Comparison of ENCODE assay signal across 14 cellular contexts in genomic region chr10:97761331-97761865, GRCh38. TPM values are rescaled to one million over a fixed set of nuclear protein-coding genes. Genes with fewer than 3 reads are reported as not detected.
"Had no signal": no experiment of that assay in that cellular context is flagged by ENCODE, and none has a peak within 500 bp of the region (broad histone marks: within the 10 kb centered on the region; RNA-seq: fewer than 3 reads in every experiment).

No MANE protein-coding gene starts in this region.

- H3K27ac Mint-ChIP-seq: activated T-helper 17 cell treated with anti-CD3 and anti-CD28 coated beads, Interleukin-2, amount 50 U/mL, for 72 hours; stimulated activated effector memory CD8-positive, alpha-beta T cell treated with anti-CD3 and anti-CD28 coated beads, Interleukin-12 subunit alpha, Interleukin-12 subunit beta, amount 100 ng/mL, for 72 hours had no signal

- DNase-seq: activated CD4-positive, alpha-beta T cell treated with anti-CD3 and anti-CD28 coated beads, Interleukin-2, amount 50 U/mL, for 4 hours; activated CD4-positive, CD25-positive, alpha-beta regulatory T cell treated with anti-CD3 and anti-CD28 coated beads, Interleukin-2, amount 50 U/mL, for 72 hours; activated naive CD4-positive, alpha-beta T cell treated with Interleukin-2 at 50 U/mL for 16 hours; central memory CD4-positive, alpha-beta T cell; mesendoderm; ovary; T-helper 1 cell; uterus had no signal

- H2AFZ ChIP-seq: neural progenitor cell had no signal

- H3K9ac ChIP-seq: neural progenitor cell had no signal

- H3K36me3 ChIP-seq: neural progenitor cell, ovary, uterus had no signal

- H3K4me2 ChIP-seq: neural progenitor cell had no signal

- H3K4me1 ChIP-seq: uterus had no signal

- H3K27me3 ChIP-seq: gastroesophageal sphincter, neural progenitor cell, ovary, uterus had no signal

- H3K4me1 Mint-ChIP-seq: activated T-helper 17 cell treated with anti-CD3 and anti-CD28 coated beads, Interleukin-2, amount 50 U/mL, for 72 hours; stimulated activated effector memory CD8-positive, alpha-beta T cell treated with anti-CD3 and anti-CD28 coated beads, Interleukin-12 subunit alpha, Interleukin-12 subunit beta, amount 100 ng/mL, for 72 hours had no signal

- H3K4me3 ChIP-seq: coronary artery, gastroesophageal sphincter, neural progenitor cell, ovary, uterus had no signal

- H3K27me3 Mint-ChIP-seq: activated T-helper 17 cell treated with anti-CD3 and anti-CD28 coated beads, Interleukin-2, amount 50 U/mL, for 72 hours had no signal

- ATAC-seq: activated T-helper 17 cell treated with anti-CD3 and anti-CD28 coated beads, Interleukin-2, amount 50 U/mL, for 72 hours; gastroesophageal sphincter; SK-N-SH treated with all-trans-retinoic acid at 6 μM for 48 hours; stimulated activated effector memory CD8-positive, alpha-beta T cell treated with anti-CD3 and anti-CD28 coated beads, Interleukin-12 subunit alpha, Interleukin-12 subunit beta, amount 100 ng/mL, for 72 hours had no signal

- H3K9me3 Mint-ChIP-seq: activated T-helper 17 cell treated with anti-CD3 and anti-CD28 coated beads, Interleukin-2, amount 50 U/mL, for 72 hours; neural progenitor cell; stimulated activated effector memory CD8-positive, alpha-beta T cell treated with anti-CD3 and anti-CD28 coated beads, Interleukin-12 subunit alpha, Interleukin-12 subunit beta, amount 100 ng/mL, for 72 hours had no signal

- H3K4me3 Mint-ChIP-seq: activated T-helper 17 cell treated with anti-CD3 and anti-CD28 coated beads, Interleukin-2, amount 50 U/mL, for 72 hours; neural progenitor cell; stimulated activated effector memory CD8-positive, alpha-beta T cell treated with anti-CD3 and anti-CD28 coated beads, Interleukin-12 subunit alpha, Interleukin-12 subunit beta, amount 100 ng/mL, for 72 hours had no signal

- H3K27ac ChIP-seq: neural progenitor cell, ovary, uterus had no signal

- H3K9me3 ChIP-seq: gastroesophageal sphincter, ovary, uterus had no signal

RNA-seq across cellular contexts. Expression of gene SFRP5, which starts 10.4 kb away (rescaled TPM):
- total RNA-seq: activated T-helper 17 cell treated with anti-CD3 and anti-CD28 coated beads, Interleukin-2, amount 50 U/mL, for 72 hours had no signal
